8 cellular contexts compared by ENCODE assay signal in genomic region chr6:29016559-29017427, GRCh38. TPM values are rescaled to one million over a fixed set of nuclear protein-coding genes. Genes with fewer than 3 reads are reported as not detected.
DNase-seq lines count a peak whose midpoint lies in the region; ATAC-seq and TF ChIP-seq lines count a peak whose summit lies in the region.

No MANE protein-coding gene starts in this region.

- TF ChIP-seq POLR2A in adrenal gland (IDR thresholded peaks at IDR 0.05): no peak

- peak overlapping the region; percentile 77 for H3K27ac Mint-ChIP-seq in progenitor cell of endocrine pancreas

- H3K36me3 Mint-ChIP-seq in progenitor cell of endocrine pancreas (ENCODE audit: insufficient read depth): no peaks in the 10 kb centered on the region

- TF ChIP-seq CTCF in GM12801 (IDR thresholded peaks at IDR 0.05; ENCODE audit: extremely low read depth, insufficient read length) (peak; percentile 30), adrenal gland (IDR thresholded peaks at IDR 0.05) (peak; percentile 75 to 86 (median 80)), left ventricle myocardium inferior (IDR thresholded peaks at IDR 0.05; ENCODE audit: borderline replicate concordance) (peak; percentile 86), progenitor cell of endocrine pancreas (IDR thresholded peaks at IDR 0.05; ENCODE audit: unreplicated experiment) (peak; percentile 85)

- DNase-seq in NCI-H1092 (lab: John Stamatoyannopoulos, UW) (peak; percentile 4), SW480 (ENCODE audit: low spot score) (peak; percentile 74), adrenal gland (peak; percentile 56 to 92 (median 80)), left ventricle myocardium inferior (peak; percentile 63), progenitor cell of endocrine pancreas (ENCODE audit: low spot score, unreplicated experiment) (peak; percentile 81), ureter (ENCODE audit: low spot score) (peak; percentile 85)

- ATAC-seq in HG02588 (IDR thresholded peaks at IDR 0.05; ENCODE audit: unreplicated experiment): peak; percentile 78

- peaks cover 14% of the 10 kb centered on the region for H3K27me3 Mint-ChIP-seq in progenitor cell of endocrine pancreas

- H3K4me1 ChIP-seq in adrenal gland (replicated peaks in 1 of 2): no peaks in the 10 kb centered on the region
- peaks cover 10% of the 10 kb centered on the region for H3K4me1 ChIP-seq in left ventricle myocardium inferior

- peak overlapping the region; percentile 81 for H3K4me3 Mint-ChIP-seq in progenitor cell of endocrine pancreas (ENCODE audit: low read depth)

- peak overlapping the region in 2 of 4 donors; percentile 17 to 52 for H3K4me3 ChIP-seq in adrenal gland
- peak overlapping the region; percentile 69 for H3K4me3 ChIP-seq in left ventricle myocardium inferior

- 0 to 1% (median 1%) methylated on average over 41 of the region's 41 CpGs for WGBS in adrenal gland, 4 donors

- H3K27me3 ChIP-seq in adrenal gland (peaks cover 19% of the 10 kb centered on the region), left ventricle myocardium inferior (ENCODE audit: low read depth) (peaks cover 77% of the 10 kb centered on the region)

- no peaks in the 10 kb centered on the region for H3K36me3 ChIP-seq in adrenal gland (replicated peaks in 1 of 2)
- H3K36me3 ChIP-seq in left ventricle myocardium inferior: no peaks in the 10 kb centered on the region

- no peaks in the 10 kb centered on the region for H3K9me3 Mint-ChIP-seq in progenitor cell of endocrine pancreas (ENCODE audit: low read depth)

- H3K9me3 ChIP-seq in adrenal gland (replicated peaks in 1 of 3) (no peaks in the 10 kb centered on the region), left ventricle myocardium inferior (replicated peaks) (peaks cover 5% of the 10 kb centered on the region)

- intact Hi-C loops in adrenal gland (cut with DNase I): loop anchor here (2.0 to 10.0 kb wide), 4 partner anchors 179 to 332 kb away; no protein-coding TSS in a partner anchor
- intact Hi-C loops in left ventricle myocardium inferior (cut with micrococcal nuclease): loop anchor here (2.0 to 5.0 kb wide), 2 partner anchors 180 to 329 kb away; no protein-coding TSS in a partner anchor

- H3K4me1 Mint-ChIP-seq in progenitor cell of endocrine pancreas (ENCODE audit: low read depth): no peaks in the 10 kb centered on the region

- H3K27ac ChIP-seq in adrenal gland (no peak overlapping the region), left ventricle myocardium inferior (replicated peaks) (no peak overlapping the region)

RNA-seq across cellular contexts. Expression of gene ZNF311, which starts 11.7 kb away (rescaled TPM):
- total RNA-seq in adrenal gland (1 to 10 TPM in 2 of 8 donors, under 1 TPM in 4, not detected in 2; 0.41 to 1.4 (median 0.93) TPM), left ventricle myocardium inferior (0.36 TPM), progenitor cell of endocrine pancreas (0.91 and 1.4 TPM in 2 replicates), ureter (3.2 TPM)
- 1 to 10 TPM; 1.0 to 2.6 (median 1.4) TPM for polyA plus RNA-seq in adrenal gland

RNA-seq across cellular contexts. Expression of gene OR2W1, which starts 28.2 kb away (rescaled TPM):
- total RNA-seq in adrenal gland (not detected), left ventricle myocardium inferior (not detected), progenitor cell of endocrine pancreas (not detected in 2 replicates), ureter (not detected)
- not detected for polyA plus RNA-seq in adrenal gland

Comparison
In these comparisons a context has a peak if more than half of its experiments do, and no peak if none do; other contexts are left out.
1. CTCF ChIP-seq: peak in every context shown above with its lines; median percentile 86 in left ventricle myocardium inferior; 85 in progenitor cell of endocrine pancreas; 80 in adrenal gland; 30 in GM12801.
2. DNase-seq: peak in every context shown above with its lines; median percentile 85 in ureter; 81 in progenitor cell of endocrine pancreas; 80 in adrenal gland; 74 in SW480; 63 in left ventricle myocardium inferior; 4 in NCI-H1092.